8 cellular contexts compared by ENCODE assay signal in the genomic region with DNA sequence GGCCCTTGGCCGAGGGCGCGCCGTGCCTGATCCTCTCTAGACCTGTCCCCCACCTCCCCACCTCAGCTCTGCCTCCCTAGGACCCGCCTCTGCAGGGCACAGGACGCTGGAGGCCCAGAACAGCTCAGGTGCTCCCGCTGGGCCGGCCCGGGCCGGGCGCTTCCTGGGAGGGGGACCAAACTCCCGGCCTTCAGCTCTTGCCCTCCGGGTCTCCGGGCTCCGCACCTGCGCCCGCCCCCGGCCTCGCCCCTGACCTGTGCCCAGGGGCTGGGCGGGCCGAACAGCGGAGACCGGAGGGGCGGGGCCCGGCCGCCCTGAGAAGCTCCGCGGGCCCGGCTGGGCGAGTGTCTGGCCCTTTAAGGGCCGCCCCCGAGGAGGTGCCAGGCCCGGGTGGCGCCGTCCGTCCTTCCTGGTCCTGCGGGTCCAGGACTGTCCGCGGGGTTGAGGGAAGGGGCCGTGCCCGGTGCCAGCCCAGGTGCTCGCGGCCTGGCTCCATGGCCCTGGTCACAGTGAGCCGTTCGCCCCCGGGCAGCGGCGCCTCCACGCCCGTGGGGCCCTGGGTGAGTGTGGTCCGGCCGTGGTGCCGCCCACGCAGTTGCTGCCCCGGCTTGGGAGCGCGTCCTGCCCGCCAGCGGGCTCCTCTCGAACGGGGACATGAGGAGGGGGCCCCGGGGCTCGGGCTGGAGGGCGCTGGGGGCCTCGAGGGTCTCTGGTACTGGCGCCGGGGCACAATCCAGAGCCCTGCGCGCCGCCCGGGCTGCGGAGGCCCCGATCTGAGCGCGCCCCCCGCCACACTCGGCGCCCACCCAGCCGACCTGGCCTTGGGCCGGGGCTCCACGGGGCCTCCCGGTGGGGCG. TPM values are rescaled to one million over a fixed set of nuclear protein-coding genes. Genes with fewer than 3 reads are reported as not detected.
DNase-seq lines count a peak whose midpoint lies in the region; ATAC-seq, FAIRE-seq and TF ChIP-seq lines count a peak whose summit lies in the region.

A gene with protein sequence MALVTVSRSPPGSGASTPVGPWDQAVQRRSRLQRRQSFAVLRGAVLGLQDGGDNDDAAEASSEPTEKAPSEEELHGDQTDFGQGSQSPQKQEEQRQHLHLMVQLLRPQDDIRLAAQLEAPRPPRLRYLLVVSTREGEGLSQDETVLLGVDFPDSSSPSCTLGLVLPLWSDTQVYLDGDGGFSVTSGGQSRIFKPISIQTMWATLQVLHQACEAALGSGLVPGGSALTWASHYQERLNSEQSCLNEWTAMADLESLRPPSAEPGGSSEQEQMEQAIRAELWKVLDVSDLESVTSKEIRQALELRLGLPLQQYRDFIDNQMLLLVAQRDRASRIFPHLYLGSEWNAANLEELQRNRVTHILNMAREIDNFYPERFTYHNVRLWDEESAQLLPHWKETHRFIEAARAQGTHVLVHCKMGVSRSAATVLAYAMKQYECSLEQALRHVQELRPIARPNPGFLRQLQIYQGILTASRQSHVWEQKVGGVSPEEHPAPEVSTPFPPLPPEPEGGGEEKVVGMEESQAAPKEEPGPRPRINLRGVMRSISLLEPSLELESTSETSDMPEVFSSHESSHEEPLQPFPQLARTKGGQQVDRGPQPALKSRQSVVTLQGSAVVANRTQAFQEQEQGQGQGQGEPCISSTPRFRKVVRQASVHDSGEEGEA (plus strand): TSS at position 399 of the 857 bp plus-strand sequence. CDS start 96 bp downstream, at position 495.

- no peak for FAIRE-seq in GM12891 (lab: Jason Lieb, UNC)

- in situ Hi-C loops in KBM-7 (cut with MboI; ENCODE audit: low pct_unique_long_range_greater_than_20kb, low sequenced_read_pairs): no loop called here
- in situ Hi-C loops in gastrocnemius medialis (cut with MboI; ENCODE audit: low sequenced_read_pairs in 4 of 4): no loop called here

- H3K36me3 ChIP-seq in Caco-2 (ENCODE audit: control insufficient read depth, insufficient read depth, low read length): peaks cover 8% of the 10 kb centered on the region
- peaks cover 0 to 15% of the 10 kb centered on the region in 2 donors for H3K36me3 ChIP-seq in gastrocnemius medialis

- TF ChIP-seq CTCF in Caco-2 (IDR thresholded peaks at IDR 0.05; ENCODE audit: insufficient read depth in 1 of 2, low read depth in 1 of 2, low read length in 1 of 2, severe bottlenecking in 1 of 2, unreplicated experiment in 1 of 2) (no peak), gastrocnemius medialis (IDR thresholded peaks at IDR 0.05 in 4 of 5, conservative IDR thresholded peaks at IDR 0.05 in 1 of 5) (no peak)

- POLR2A ChIA-PET in Caco-2 (lab: Charles Lee): interaction anchor here (0.6 to 1.6 kb wide), 14 partner anchors 10 to 1786 kb away, joined by 3 to 28 read pairs (median 4); a partner anchor contains a TSS

- H3K9me3 Mint-ChIP-seq in Caco-2 (ENCODE audit: unreplicated experiment): no peaks in the 10 kb centered on the region

- intact Hi-C loops in Caco-2 (cut with micrococcal nuclease; ENCODE audit: unreplicated experiment): no loop called here
- intact Hi-C loops in gastrocnemius medialis (cut with DNase I; ENCODE audit: low total_unique reads): loop anchor here (2.0 to 5.0 kb wide), 2 partner anchors 13 to 36 kb away; a partner anchor contains a TSS

- H3K4me3 ChIP-seq in Caco-2 (ENCODE audit: low read depth, low read length) (peak within 1 kb of the TSS; percentile 93), gastrocnemius medialis (peak within 1 kb of the TSS; percentile 76 to 94 (median 90))

- H3K27ac Mint-ChIP-seq in Caco-2 (ENCODE audit: unreplicated experiment): peak within 1 kb of the TSS; percentile 86
- peak within 1 kb of the TSS; percentile 61 for H3K27ac Mint-ChIP-seq in T-helper 17 cell

- ATAC-seq in T-helper 17 cell (peak; percentile 79), gastrocnemius medialis (peak; percentile 78 to 80), HG03039 (IDR thresholded peaks at IDR 0.05; ENCODE audit: unreplicated experiment) (no peak)

- BruUV-seq in Caco-2 (replicated peaks; lab: Mats Ljungman, UMichigan): no TSS peak

- H3K4me3 Mint-ChIP-seq in Caco-2 (ENCODE audit: unreplicated experiment) (peak within 1 kb of the TSS; percentile 80), T-helper 17 cell (peak within 1 kb of the TSS; percentile 74)

- TF ChIP-seq POLR2A in gastrocnemius medialis (IDR thresholded peaks at IDR 0.05) (peak; percentile 60 to 70), GM12891 (IDR thresholded peaks at IDR 0.05; ENCODE audit: low read depth, low read length) (no peak)

- DNase-seq in Caco-2 (peak; percentile 88 to 95), KBM-7 (peak; percentile 80), T-helper 17 cell (peak in 2 of 3 donors; percentile 41 to 50), cerebellar nuclear complex (lab: John Stamatoyannopoulos, UW) (peak; percentile 18 to 58), iPS-NIHi7 (ENCODE audit: extremely low spot score) (peak; percentile 88), gastrocnemius medialis (peak; percentile 68 to 75), GM12891 (ENCODE audit: insufficient read length, low spot score) (no peak)

- H3K27me3 ChIP-seq in Caco-2 (replicated peaks; ENCODE audit: control insufficient read depth, insufficient read depth, low read length): no peaks in the 10 kb centered on the region
- H3K27me3 ChIP-seq in gastrocnemius medialis: no peaks in the 10 kb centered on the region

- H3K4me1 Mint-ChIP-seq in Caco-2 (ENCODE audit: low read depth, unreplicated experiment) (peaks cover 6% of the 10 kb centered on the region), T-helper 17 cell (peaks cover 14% of the 10 kb centered on the region)

- H3K9me3 ChIP-seq in Caco-2: no peaks in the 10 kb centered on the region
- no peaks in the 10 kb centered on the region for H3K9me3 ChIP-seq in T-helper 17 cell (ENCODE audit: control insufficient read depth, low read length, poor library complexity, severe bottlenecking)
- no peaks in the 10 kb centered on the region for H3K9me3 ChIP-seq in gastrocnemius medialis

- H3K36me3 Mint-ChIP-seq in Caco-2 (ENCODE audit: insufficient read depth, unreplicated experiment) (peaks cover 74% of the 10 kb centered on the region), T-helper 17 cell (ENCODE audit: low read depth) (no peaks in the 10 kb centered on the region)

- H3K27me3 Mint-ChIP-seq in Caco-2 (ENCODE audit: insufficient read depth, unreplicated experiment) (no peaks in the 10 kb centered on the region), T-helper 17 cell (no peaks in the 10 kb centered on the region)

- peak within 1 kb of the TSS; percentile 83 to 89 (median 86) for H3K27ac ChIP-seq in gastrocnemius medialis

- CTCF ChIA-PET in Caco-2 (lab: Charles Lee): interaction anchor here (0.6 to 2.4 kb wide), 17 partner anchors 9 to 222 kb away, joined by 3 to 42 read pairs (median 4); a partner anchor contains a TSS

- H3K4me1 ChIP-seq in Caco-2 (peaks cover 23% of the 10 kb centered on the region), gastrocnemius medialis (peaks cover 20 to 25% of the 10 kb centered on the region in 2 donors)

TF ChIP-seq in GM12891, 5 proteins besides CTCF, POLR2A, EP300 and RAD21:
- TF ChIP-seq POU2F2 (IDR thresholded peaks at IDR 0.05; ENCODE audit: low read depth, low read length): no peak
- no peak; the same call in 1 of the 2 replicates for TF ChIP-seq POLR2AphosphoS5 (IDR thresholded peaks at IDR 0.05; ENCODE audit: low read depth, low read length)
- TF ChIP-seq TAF1 (IDR thresholded peaks at IDR 0.05; ENCODE audit: low read depth, low read length): no peak
- TF ChIP-seq PAX5 (IDR thresholded peaks at IDR 0.05; ENCODE audit: insufficient read depth, low read length, severe bottlenecking): no peak
- no peak for TF ChIP-seq SPI1 (IDR thresholded peaks at IDR 0.05; ENCODE audit: low read depth, low read length)

RNA-seq across cellular contexts. Expression of the gene that starts here (rescaled TPM):
- 81.2 and 89.6 TPM in 2 replicates for total RNA-seq in Caco-2 (2022)
- 10 to 100 TPM; 12.8 to 17.8 TPM for total RNA-seq in T-helper 17 cell
- 10 to 100 TPM in 2 of 4 donors, 1 to 10 TPM in 2; 7.9 to 16.3 (median 11.9) TPM for total RNA-seq in gastrocnemius medialis
- 1.3 TPM for polyA plus RNA-seq in GM12891 (2012; ENCODE audit: low read depth, missing spikeins)
